10 cellular contexts compared by ENCODE assay signal in the genomic region with DNA sequence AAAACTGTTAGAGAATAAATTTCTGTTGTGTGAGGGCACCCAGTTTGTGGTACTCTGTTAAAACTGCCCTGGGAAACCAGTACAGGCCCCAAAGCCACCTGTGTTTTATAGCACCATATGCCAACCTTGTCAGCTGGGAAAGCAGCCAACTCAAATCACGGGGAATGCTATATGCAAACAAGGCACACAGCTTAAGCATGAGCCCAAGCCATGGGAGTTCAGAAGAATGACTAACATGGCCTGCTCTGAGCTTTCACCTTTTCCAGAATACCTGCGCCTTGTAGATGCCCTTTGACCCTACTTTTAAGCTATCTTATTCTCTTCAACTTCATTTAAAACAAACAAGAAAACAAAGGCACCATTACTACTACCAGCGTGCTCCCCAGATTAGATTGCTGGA. TPM values are rescaled to one million over a fixed set of nuclear protein-coding genes. Genes with fewer than 3 reads are reported as not detected.
DNase-seq lines count a peak whose midpoint lies in the region; ATAC-seq and TF ChIP-seq lines count a peak whose summit lies in the region.
"Had no signal": no experiment of that assay in that cellular context is flagged by ENCODE, and none has a peak within 500 bp of the region (broad histone marks: within the 10 kb centered on the region; RNA-seq: fewer than 3 reads in every experiment).

No MANE protein-coding gene starts in this region.

- peak; percentile 45 for DNase-seq in DMS79 (lab: John Stamatoyannopoulos, UW)
- peak; percentile 52 for DNase-seq in NCI-H2029 treated with DMSO at 0.1 percent for 48 hours (lab: John Stamatoyannopoulos, UW)
- no peak for DNase-seq in RWPE2 (ENCODE audit: low spot score)
- DNase-seq in mucosa of descending colon = peak in 2 of 3 donors; percentile 67 to 91
- DNase-seq in midbrain (lab: John Stamatoyannopoulos, UW) = no peak
- DNase-seq in iPS-NIHi7 (ENCODE audit: extremely low spot score) = no peak
- DNase-seq: activated T-cell treated with anti-CD3 and anti-CD28 coated beads for 4 hours had no signal

- H3K36me3 ChIP-seq in RWPE2 (ENCODE audit: low read depth) (no peaks in the 10 kb centered on the region), mucosa of descending colon (ENCODE audit: low read depth) (no peaks in the 10 kb centered on the region)
- H3K36me3 ChIP-seq: vagina had no signal

- intact Hi-C loops in mucosa of descending colon (cut with DNase I, micrococcal nuclease) = no loop called here

- H3K27ac ChIP-seq in RWPE2 (ENCODE audit: poor library complexity, severe bottlenecking) = peak overlapping the region; percentile 55
- H3K27ac ChIP-seq: vagina had no signal

- TF ChIP-seq CTCF in RWPE2 (IDR thresholded peaks at IDR 0.05; ENCODE audit: poor library complexity, severe bottlenecking) (no peak), mucosa of descending colon (IDR thresholded peaks at IDR 0.05) (no peak)

- ATAC-seq in RWPE2 (ENCODE audit: low read depth) (peak; percentile 53; the same call in 2 of the 3 replicates), mucosa of descending colon (peak; percentile 95), GM18870 (IDR thresholded peaks at IDR 0.05; ENCODE audit: unreplicated experiment) (no peak), HG03045 (IDR thresholded peaks at IDR 0.05; ENCODE audit: unreplicated experiment) (no peak)

- no peak overlapping the region for H3K4me3 ChIP-seq in RWPE2 (ENCODE audit: severe bottlenecking)
- H3K4me3 ChIP-seq in mucosa of descending colon = no peak overlapping the region
- H3K4me3 ChIP-seq: vagina had no signal

- H3K9me3 ChIP-seq in RWPE2 (ENCODE audit: severe bottlenecking) (no peaks in the 10 kb centered on the region), mucosa of descending colon (no peaks in the 10 kb centered on the region)
- H3K9me3 ChIP-seq: vagina had no signal

- H3K27me3 ChIP-seq in RWPE2 (ENCODE audit: insufficient read depth, poor library complexity, severe bottlenecking) = no peaks in the 10 kb centered on the region
- H3K27me3 ChIP-seq: vagina had no signal

- H3K4me1 ChIP-seq in RWPE2 (ENCODE audit: insufficient read depth, poor library complexity, severe bottlenecking) (peaks cover 26% of the 10 kb centered on the region), mucosa of descending colon (ENCODE audit: low read depth) (peaks cover 16% of the 10 kb centered on the region)
- H3K4me1 ChIP-seq: vagina had no signal

RNA-seq across cellular contexts. Expression of gene SLC25A13, which starts 5.5 kb away (rescaled TPM):
- total RNA-seq in mucosa of descending colon = 10 to 100 TPM; 33.5 to 65.1 (median 42.7) TPM

Comparison
In these comparisons a context has a peak if more than half of its experiments do, and no peak if none do; other contexts are left out.
1. DNase-seq: peak in DMS79 (single experiment), NCI-H2029 treated with DMSO at 0.1 percent for 48 hours (single experiment) and mucosa of descending colon (2 of 3); none in RWPE2 (single experiment), midbrain (single experiment) and iPS-NIHi7 (single experiment).
2. ATAC-seq: peak in RWPE2 (single experiment) and mucosa of descending colon (single experiment); none in GM18870 (single experiment) and HG03045 (single experiment).